ENCODE assay signal across 26 cellular contexts in genomic region chr6:69116658-69117057, GRCh38.
"Had no signal": no experiment of that assay in that cellular context is flagged by ENCODE, and none has a peak within 500 bp of the region (broad histone marks: within the 10 kb centered on the region; RNA-seq: fewer than 3 reads in every experiment).

No MANE protein-coding gene starts in this region.

- H3K79me2 ChIP-seq: hepatocyte had no signal

- H2AFZ ChIP-seq: hepatocyte, neural progenitor cell had no signal

- H3K27me3 ChIP-seq: heart right ventricle, hepatocyte, left lung, neural progenitor cell, neutrophil, ovary, stomach, testis, thyroid gland, transverse colon, upper lobe of right lung had no signal

- DNase-seq: heart right ventricle; islet precursor cell; left lung; mesendoderm; naive B cell; natural killer cell; nephron progenitor cell; ovary; right cardiac atrium; stimulated activated CD4-positive, alpha-beta T cell treated with anti-CD3 and anti-CD28 coated beads, Interleukin-12 subunit alpha, Interleukin-12 subunit beta, amount 100 ng/mL, for 4 hours; stimulated activated CD4-positive, alpha-beta T cell treated with anti-CD3 and anti-CD28 coated beads, Interleukin-15, amount 100 ng/mL, for 24 hours; stimulated activated CD4-positive, alpha-beta T cell treated with anti-CD3 and anti-CD28 coated beads, Interleukin-2, amount 100 ng/mL, for 24 hours; stimulated activated CD4-positive, alpha-beta T cell treated with anti-CD3 and anti-CD28 coated beads, Interleukin-4, amount 100 ng/mL, for 1 hour; stimulated activated naive B cell treated with anti-CD40 and anti-IgM and Interleukin-4, amounts not matched to agents 10 μg/mL and 1 μg/mL and 100 μg/mL, for 72 hours; stimulated activated naive CD8-positive, alpha-beta T cell treated with anti-CD3 and anti-CD28 coated beads, Interleukin-15, Interleukin-2, amounts not matched to agents 100 U/mL and 50 U/mL, for 24 hours; stomach; testis; thyroid gland; transverse colon; upper lobe of right lung had no signal

- H3K36me3 ChIP-seq: heart right ventricle, left lung, neural progenitor cell, neutrophil, ovary, stomach, thyroid gland, transverse colon, upper lobe of right lung had no signal

- H3K4me2 ChIP-seq: hepatocyte, neural progenitor cell had no signal

- H3K9ac ChIP-seq: neural progenitor cell had no signal

- H3K27ac ChIP-seq: heart right ventricle, hepatocyte, left lung, neural progenitor cell, neutrophil, ovary, skin epidermis, stomach, testis, thyroid gland, transverse colon, upper lobe of right lung had no signal

- H3K4me1 ChIP-seq: heart right ventricle, left lung, neural progenitor cell, stomach, testis, thyroid gland, transverse colon, upper lobe of right lung had no signal

- ATAC-seq: heart right ventricle; left lung; natural killer cell; right cardiac atrium; sciatic nerve; stimulated activated naive B cell treated with anti-CD40 and anti-IgM and Interleukin-4, amounts not matched to agents 10 μg/mL and 1 μg/mL and 100 μg/mL, for 72 hours; stimulated activated naive CD8-positive, alpha-beta T cell treated with anti-CD3 and anti-CD28 coated beads, Interleukin-15, Interleukin-2, amounts not matched to agents 100 U/mL and 50 U/mL, for 24 hours; upper lobe of right lung had no signal

- H3K4me3 ChIP-seq: heart right ventricle, hepatocyte, left lung, lung, neural progenitor cell, ovary, skin epidermis, stomach, testis, thyroid gland, transverse colon, upper lobe of right lung had no signal

- H3K9me3 ChIP-seq: neutrophil, ovary, stomach, testis, thyroid gland, transverse colon, upper lobe of right lung had no signal
